8 cellular contexts compared by ENCODE assay signal in genomic region chr2:54945401-54946219, GRCh38.
DNase-seq lines count a peak whose midpoint lies in the region; TF ChIP-seq lines count a peak whose summit lies in the region.

No MANE protein-coding gene starts in this region.

- no peak overlapping the region for H3K27ac Mint-ChIP-seq in type B pancreatic cell

- no peaks in the 10 kb centered on the region for H3K9me3 Mint-ChIP-seq in type B pancreatic cell

- no peaks in the 10 kb centered on the region for H3K36me3 ChIP-seq in KMS-11 (ENCODE audit: insufficient read depth)

- peaks cover 17% of the 10 kb centered on the region for H3K4me1 Mint-ChIP-seq in type B pancreatic cell (ENCODE audit: unreplicated experiment)

- DNase-seq in NCI-H2029 (lab: John Stamatoyannopoulos, UW): peak; percentile 3
- no peak for DNase-seq in NCI-H2029 treated with DMSO at 0.1 percent for 48 hours (lab: John Stamatoyannopoulos, UW)
- DNase-seq in occipital lobe (lab: John Stamatoyannopoulos, UW): peak; percentile 57
- DNase-seq in NCI-H82 (lab: John Stamatoyannopoulos, UW): no peak
- no peak for DNase-seq in NCI-H1930 (lab: John Stamatoyannopoulos, UW)
- no peak for DNase-seq in type B pancreatic cell (ENCODE audit: extremely low spot score, unreplicated experiment)

- no peak overlapping the region for H3K4me3 ChIP-seq in KMS-11 (IDR thresholded peaks at IDR 0.05; ENCODE audit: insufficient read depth, low read depth, low read length)

- peak overlapping the region; percentile 40 for H3K4me2 ChIP-seq in KMS-11

- H3K9ac ChIP-seq in KMS-11: no peak overlapping the region; the same call in 1 of the 2 replicates

- H3K4me1 ChIP-seq in KMS-11 (ENCODE audit: low read depth, poor library complexity, severe bottlenecking): peaks cover 17% of the 10 kb centered on the region

- peak overlapping the region; percentile 48 for H3K27ac ChIP-seq in KMS-11
- H3K27ac ChIP-seq in cingulate gyrus (ENCODE audit: low read depth, low read length): peak overlapping the region; percentile 73

- no peaks in the 10 kb centered on the region for H3K79me2 ChIP-seq in KMS-11 (ENCODE audit: insufficient read depth, low read depth)

- H3K4me3 Mint-ChIP-seq in type B pancreatic cell: no peak overlapping the region

- no peaks in the 10 kb centered on the region for H4K20me1 ChIP-seq in KMS-11 (ENCODE audit: insufficient read depth)

- H2AFZ ChIP-seq in KMS-11 (ENCODE audit: low read depth): peak overlapping the region; percentile 58

- H3K36me3 Mint-ChIP-seq in type B pancreatic cell: no peaks in the 10 kb centered on the region

- H3K27me3 Mint-ChIP-seq in type B pancreatic cell: no peaks in the 10 kb centered on the region

- TF ChIP-seq CTCF in KMS-11 (conservative IDR thresholded peaks at IDR 0.05; ENCODE audit: low read depth, low read length) (no peak), type B pancreatic cell (conservative IDR thresholded peaks at IDR 0.05) (no peak)

- H3K27me3 ChIP-seq in KMS-11 (ENCODE audit: insufficient read depth, low read depth): no peaks in the 10 kb centered on the region

Comparison
In these comparisons a context has a peak if more than half of its experiments do, and no peak if none do; other contexts are left out.
1. DNase-seq: peak in NCI-H2029 (single experiment) and occipital lobe (single experiment); none in NCI-H2029 treated with DMSO at 0.1 percent for 48 hours (single experiment), NCI-H82 (single experiment), NCI-H1930 (0 of 2) and type B pancreatic cell (single experiment).